1 cellular context compared by ENCODE assay signal in the genomic region with DNA sequence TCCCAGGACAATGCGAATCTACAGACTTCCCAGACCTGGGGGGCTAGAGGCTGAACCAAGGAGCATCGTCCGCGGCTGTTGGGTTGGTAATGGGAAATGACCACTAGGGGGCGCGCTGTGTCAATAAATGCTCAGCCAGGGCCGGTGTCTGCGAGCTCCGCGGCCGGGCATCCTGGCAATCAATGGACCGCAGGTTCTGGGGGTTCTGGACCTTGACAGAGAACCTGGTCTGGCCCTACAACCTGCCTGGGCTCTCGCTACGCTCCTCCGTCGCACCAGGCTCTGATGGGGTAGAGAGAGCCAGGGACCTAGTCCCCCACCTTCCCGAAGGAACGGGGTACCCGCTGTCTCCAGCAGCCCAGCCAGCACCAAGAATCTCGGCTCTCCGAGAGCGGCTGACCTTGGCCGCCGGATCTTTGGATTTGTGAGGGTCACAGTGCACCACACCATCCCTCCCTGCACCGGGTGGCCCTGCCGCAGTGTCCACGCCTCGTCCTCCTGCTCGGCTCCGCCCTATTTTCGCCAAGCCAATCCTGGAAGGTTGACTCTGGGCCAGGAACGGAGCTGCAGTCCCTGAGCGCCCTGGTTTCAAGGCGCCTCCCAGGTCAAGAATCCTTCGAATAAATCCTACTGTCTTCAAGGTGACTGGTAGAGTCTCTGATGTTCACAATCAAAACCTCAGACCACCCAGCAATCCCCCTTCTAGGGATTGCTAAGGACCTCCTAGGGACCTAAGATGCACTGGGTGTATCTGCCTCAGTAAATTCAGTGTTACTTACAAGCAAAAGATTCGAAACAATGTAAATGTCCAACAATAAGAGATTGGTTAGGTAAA.
TF ChIP-seq lines count a peak whose summit lies in the region.

No MANE protein-coding gene starts in this region.

TF ChIP-seq in HepG2, 621 proteins besides CTCF, POLR2A, EP300 and RAD21 (continued from another document and continues in another):
- TF ChIP-seq GPBP1L1 (CRISPR knock-in tag; IDR thresholded peaks at IDR 0.05) (no peak), ZFY (CRISPR knock-in tag; IDR thresholded peaks at IDR 0.05) (no peak), RBM22 (optimal IDR thresholded peaks at IDR 0.05; ENCODE audit: low read length) (no peak), ZMYM2 (CRISPR knock-in tag; IDR thresholded peaks at IDR 0.05) (no peak), BCL6 (CRISPR knock-in tag; IDR thresholded peaks at IDR 0.05) (peak; percentile 73; the same call in 1 of the 2 replicates), ZNF350 (CRISPR knock-in tag; IDR thresholded peaks at IDR 0.05; ENCODE audit: borderline replicate concordance, low read depth) (peak; percentile 97), POLR2G (IDR thresholded peaks at IDR 0.05; ENCODE audit: low read depth, low read length) (no peak; the same call in 1 of the 2 replicates), FLYWCH1 (CRISPR knock-in tag; IDR thresholded peaks at IDR 0.05) (no peak), DNMT1 (CRISPR knock-in tag; IDR thresholded peaks at IDR 0.05) (peak; percentile 84; the same call in 1 of the 2 replicates), HNRNPLL (IDR thresholded peaks at IDR 0.05; ENCODE audit: low read depth, low read length, poor library complexity, severe bottlenecking) (peak; percentile 48), HDAC2 (CRISPR knock-in tag; IDR thresholded peaks at IDR 0.05) (peak; percentile 79), TGIF2 (CRISPR knock-in tag; IDR thresholded peaks at IDR 0.05) (no peak), TCF7 (IDR thresholded peaks at IDR 0.05; ENCODE audit: low read depth) (no peak), TOPORS (CRISPR knock-in tag; IDR thresholded peaks at IDR 0.05) (no peak), AGO2 (optimal IDR thresholded peaks at IDR 0.05; ENCODE audit: low read depth, low read length) (no peak), MAF1 (CRISPR knock-in tag; IDR thresholded peaks at IDR 0.05; ENCODE audit: borderline replicate concordance) (no peak), RNF219 (CRISPR knock-in tag; IDR thresholded peaks at IDR 0.05) (no peak), ATF7 (IDR thresholded peaks at IDR 0.05) (no peak), ATF7 (CRISPR knock-in tag; IDR thresholded peaks at IDR 0.05) (no peak), CHCHD3 (CRISPR knock-in tag; IDR thresholded peaks at IDR 0.05) (no peak), RFX5 (IDR thresholded peaks at IDR 0.05; ENCODE audit: low read depth, low read length) (no peak), IRX3 (CRISPR knock-in tag; IDR thresholded peaks at IDR 0.05; ENCODE audit: borderline replicate concordance, low read depth) (peak; percentile 16; the same call in 1 of the 2 replicates), NR3C1 (CRISPR knock-in tag; IDR thresholded peaks at IDR 0.05) (no peak), DMAP1 (CRISPR knock-in tag; IDR thresholded peaks at IDR 0.05) (no peak; the same call in 1 of the 2 replicates), PHF20 (CRISPR knock-in tag; IDR thresholded peaks at IDR 0.05) (peak; percentile 53; the same call in 1 of the 2 replicates), KLF6 (CRISPR knock-in tag; IDR thresholded peaks at IDR 0.05) (0 out of 2 replicates have a peak, but pooled peaks have one; percentile 52), ZNF451 (CRISPR knock-in tag; IDR thresholded peaks at IDR 0.05) (peak; percentile 73; the same call in 1 of the 2 replicates), ZNF446 (CRISPR knock-in tag; IDR thresholded peaks at IDR 0.05) (no peak), SMARCE1 (IDR thresholded peaks at IDR 0.05; ENCODE audit: borderline replicate concordance) (no peak), TRIM24 (CRISPR knock-in tag; IDR thresholded peaks at IDR 0.05) (no peak), NCOA2 (CRISPR knock-in tag; IDR thresholded peaks at IDR 0.05) (peak; percentile 51; the same call in 1 of the 2 replicates), PREB (CRISPR knock-in tag; IDR thresholded peaks at IDR 0.05) (no peak), ZSCAN22 (CRISPR knock-in tag; IDR thresholded peaks at IDR 0.05) (no peak)
- TF ChIP-seq, protein P1, sequence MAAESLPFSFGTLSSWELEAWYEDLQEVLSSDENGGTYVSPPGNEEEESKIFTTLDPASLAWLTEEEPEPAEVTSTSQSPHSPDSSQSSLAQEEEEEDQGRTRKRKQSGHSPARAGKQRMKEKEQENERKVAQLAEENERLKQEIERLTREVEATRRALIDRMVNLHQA (CRISPR knock-in tag; IDR thresholded peaks at IDR 0.05) = no peak
- TF ChIP-seq, protein P2, sequence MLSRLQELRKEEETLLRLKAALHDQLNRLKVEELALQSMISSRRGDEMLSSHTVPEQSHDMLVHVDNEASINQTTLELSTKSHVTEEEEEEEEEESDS (CRISPR knock-in tag; IDR thresholded peaks at IDR 0.05; ENCODE audit: borderline replicate concordance) = peak; percentile 68; the same call in 1 of the 2 replicates
- TF ChIP-seq, protein P3, sequence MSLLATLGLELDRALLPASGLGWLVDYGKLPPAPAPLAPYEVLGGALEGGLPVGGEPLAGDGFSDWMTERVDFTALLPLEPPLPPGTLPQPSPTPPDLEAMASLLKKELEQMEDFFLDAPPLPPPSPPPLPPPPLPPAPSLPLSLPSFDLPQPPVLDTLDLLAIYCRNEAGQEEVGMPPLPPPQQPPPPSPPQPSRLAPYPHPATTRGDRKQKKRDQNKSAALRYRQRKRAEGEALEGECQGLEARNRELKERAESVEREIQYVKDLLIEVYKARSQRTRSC (CRISPR knock-in tag; IDR thresholded peaks at IDR 0.05; ENCODE audit: low read depth) = no peak
- TF ChIP-seq, protein P4, sequence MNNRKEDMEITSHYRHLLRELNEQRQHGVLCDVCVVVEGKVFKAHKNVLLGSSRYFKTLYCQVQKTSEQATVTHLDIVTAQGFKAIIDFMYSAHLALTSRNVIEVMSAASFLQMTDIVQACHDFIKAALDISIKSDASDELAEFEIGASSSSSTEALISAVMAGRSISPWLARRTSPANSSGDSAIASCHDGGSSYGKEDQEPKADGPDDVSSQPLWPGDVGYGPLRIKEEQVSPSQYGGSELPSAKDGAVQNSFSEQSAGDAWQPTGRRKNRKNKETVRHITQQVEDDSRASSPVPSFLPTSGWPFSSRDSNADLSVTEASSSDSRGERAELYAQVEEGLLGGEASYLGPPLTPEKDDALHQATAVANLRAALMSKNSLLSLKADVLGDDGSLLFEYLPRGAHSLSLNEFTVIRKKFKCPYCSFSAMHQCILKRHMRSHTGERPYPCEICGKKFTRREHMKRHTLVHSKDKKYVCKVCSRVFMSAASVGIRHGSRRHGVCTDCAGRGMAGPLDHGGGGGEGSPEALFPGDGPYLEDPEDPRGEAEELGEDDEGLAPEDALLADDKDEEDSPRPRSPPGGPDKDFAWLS (CRISPR knock-in tag; IDR thresholded peaks at IDR 0.05; ENCODE audit: borderline replicate concordance) = no peak
- TF ChIP-seq, protein P5, sequence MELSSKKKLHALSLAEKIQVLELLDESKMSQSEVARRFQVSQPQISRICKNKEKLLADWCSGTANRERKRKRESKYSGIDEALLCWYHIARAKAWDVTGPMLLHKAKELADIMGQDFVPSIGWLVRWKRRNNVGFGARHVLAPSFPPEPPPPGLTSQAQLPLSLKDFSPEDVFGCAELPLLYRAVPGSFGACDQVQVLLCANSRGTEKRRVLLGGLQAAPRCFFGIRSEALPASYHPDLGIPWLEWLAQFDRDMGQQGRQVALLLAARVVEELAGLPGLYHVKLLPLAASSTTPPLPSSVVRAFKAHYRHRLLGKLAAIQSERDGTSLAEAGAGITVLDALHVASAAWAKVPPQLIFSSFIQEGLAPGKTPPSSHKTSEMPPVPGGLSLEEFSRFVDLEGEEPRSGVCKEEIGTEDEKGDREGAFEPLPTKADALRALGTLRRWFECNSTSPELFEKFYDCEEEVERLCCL (CRISPR knock-in tag; IDR thresholded peaks at IDR 0.05; ENCODE audit: borderline replicate concordance) = no peak
- TF ChIP-seq, protein P6, sequence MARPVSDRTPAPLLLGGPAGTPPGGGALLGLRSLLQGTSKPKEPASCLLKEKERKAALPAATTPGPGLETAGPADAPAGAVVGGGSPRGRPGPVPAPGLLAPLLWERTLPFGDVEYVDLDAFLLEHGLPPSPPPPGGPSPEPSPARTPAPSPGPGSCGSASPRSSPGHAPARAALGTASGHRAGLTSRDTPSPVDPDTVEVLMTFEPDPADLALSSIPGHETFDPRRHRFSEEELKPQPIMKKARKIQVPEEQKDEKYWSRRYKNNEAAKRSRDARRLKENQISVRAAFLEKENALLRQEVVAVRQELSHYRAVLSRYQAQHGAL (CRISPR knock-in tag; IDR thresholded peaks at IDR 0.05; ENCODE audit: not compliant biosample characterization) = no peak
- TF ChIP-seq, protein P7, sequence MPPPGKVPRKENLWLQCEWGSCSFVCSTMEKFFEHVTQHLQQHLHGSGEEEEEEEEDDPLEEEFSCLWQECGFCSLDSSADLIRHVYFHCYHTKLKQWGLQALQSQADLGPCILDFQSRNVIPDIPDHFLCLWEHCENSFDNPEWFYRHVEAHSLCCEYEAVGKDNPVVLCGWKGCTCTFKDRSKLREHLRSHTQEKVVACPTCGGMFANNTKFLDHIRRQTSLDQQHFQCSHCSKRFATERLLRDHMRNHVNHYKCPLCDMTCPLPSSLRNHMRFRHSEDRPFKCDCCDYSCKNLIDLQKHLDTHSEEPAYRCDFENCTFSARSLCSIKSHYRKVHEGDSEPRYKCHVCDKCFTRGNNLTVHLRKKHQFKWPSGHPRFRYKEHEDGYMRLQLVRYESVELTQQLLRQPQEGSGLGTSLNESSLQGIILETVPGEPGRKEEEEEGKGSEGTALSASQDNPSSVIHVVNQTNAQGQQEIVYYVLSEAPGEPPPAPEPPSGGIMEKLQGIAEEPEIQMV (CRISPR knock-in tag; IDR thresholded peaks at IDR 0.05; ENCODE audit: low read depth) = peak; percentile 90
- TF ChIP-seq, protein P8, sequence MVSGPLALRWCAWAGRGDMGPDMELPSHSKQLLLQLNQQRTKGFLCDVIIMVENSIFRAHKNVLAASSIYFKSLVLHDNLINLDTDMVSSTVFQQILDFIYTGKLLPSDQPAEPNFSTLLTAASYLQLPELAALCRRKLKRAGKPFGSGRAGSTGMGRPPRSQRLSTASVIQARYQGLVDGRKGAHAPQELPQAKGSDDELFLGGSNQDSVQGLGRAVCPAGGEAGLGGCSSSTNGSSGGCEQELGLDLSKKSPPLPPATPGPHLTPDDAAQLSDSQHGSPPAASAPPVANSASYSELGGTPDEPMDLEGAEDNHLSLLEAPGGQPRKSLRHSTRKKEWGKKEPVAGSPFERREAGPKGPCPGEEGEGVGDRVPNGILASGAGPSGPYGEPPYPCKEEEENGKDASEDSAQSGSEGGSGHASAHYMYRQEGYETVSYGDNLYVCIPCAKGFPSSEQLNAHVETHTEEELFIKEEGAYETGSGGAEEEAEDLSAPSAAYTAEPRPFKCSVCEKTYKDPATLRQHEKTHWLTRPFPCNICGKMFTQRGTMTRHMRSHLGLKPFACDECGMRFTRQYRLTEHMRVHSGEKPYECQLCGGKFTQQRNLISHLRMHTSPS (CRISPR knock-in tag; IDR thresholded peaks at IDR 0.05; ENCODE audit: low read depth) = peak; percentile 73
- TF ChIP-seq, protein P9, sequence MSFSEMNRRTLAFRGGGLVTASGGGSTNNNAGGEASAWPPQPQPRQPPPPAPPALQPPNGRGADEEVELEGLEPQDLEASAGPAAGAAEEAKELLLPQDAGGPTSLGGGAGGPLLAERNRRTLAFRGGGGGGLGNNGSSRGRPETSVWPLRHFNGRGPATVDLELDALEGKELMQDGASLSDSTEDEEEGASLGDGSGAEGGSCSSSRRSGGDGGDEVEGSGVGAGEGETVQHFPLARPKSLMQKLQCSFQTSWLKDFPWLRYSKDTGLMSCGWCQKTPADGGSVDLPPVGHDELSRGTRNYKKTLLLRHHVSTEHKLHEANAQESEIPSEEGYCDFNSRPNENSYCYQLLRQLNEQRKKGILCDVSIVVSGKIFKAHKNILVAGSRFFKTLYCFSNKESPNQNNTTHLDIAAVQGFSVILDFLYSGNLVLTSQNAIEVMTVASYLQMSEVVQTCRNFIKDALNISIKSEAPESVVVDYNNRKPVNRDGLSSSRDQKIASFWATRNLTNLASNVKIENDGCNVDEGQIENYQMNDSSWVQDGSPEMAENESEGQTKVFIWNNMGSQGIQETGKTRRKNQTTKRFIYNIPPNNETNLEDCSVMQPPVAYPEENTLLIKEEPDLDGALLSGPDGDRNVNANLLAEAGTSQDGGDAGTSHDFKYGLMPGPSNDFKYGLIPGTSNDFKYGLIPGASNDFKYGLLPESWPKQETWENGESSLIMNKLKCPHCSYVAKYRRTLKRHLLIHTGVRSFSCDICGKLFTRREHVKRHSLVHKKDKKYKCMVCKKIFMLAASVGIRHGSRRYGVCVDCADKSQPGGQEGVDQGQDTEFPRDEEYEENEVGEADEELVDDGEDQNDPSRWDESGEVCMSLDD (CRISPR knock-in tag; IDR thresholded peaks at IDR 0.05; ENCODE audit: borderline replicate concordance) = peak; percentile 82; the same call in 1 of the 2 replicates
- TF ChIP-seq, protein P10, sequence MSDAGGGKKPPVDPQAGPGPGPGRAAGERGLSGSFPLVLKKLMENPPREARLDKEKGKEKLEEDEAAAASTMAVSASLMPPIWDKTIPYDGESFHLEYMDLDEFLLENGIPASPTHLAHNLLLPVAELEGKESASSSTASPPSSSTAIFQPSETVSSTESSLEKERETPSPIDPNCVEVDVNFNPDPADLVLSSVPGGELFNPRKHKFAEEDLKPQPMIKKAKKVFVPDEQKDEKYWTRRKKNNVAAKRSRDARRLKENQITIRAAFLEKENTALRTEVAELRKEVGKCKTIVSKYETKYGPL (CRISPR knock-in tag; IDR thresholded peaks at IDR 0.05) = no peak
